In the genomic region with DNA sequence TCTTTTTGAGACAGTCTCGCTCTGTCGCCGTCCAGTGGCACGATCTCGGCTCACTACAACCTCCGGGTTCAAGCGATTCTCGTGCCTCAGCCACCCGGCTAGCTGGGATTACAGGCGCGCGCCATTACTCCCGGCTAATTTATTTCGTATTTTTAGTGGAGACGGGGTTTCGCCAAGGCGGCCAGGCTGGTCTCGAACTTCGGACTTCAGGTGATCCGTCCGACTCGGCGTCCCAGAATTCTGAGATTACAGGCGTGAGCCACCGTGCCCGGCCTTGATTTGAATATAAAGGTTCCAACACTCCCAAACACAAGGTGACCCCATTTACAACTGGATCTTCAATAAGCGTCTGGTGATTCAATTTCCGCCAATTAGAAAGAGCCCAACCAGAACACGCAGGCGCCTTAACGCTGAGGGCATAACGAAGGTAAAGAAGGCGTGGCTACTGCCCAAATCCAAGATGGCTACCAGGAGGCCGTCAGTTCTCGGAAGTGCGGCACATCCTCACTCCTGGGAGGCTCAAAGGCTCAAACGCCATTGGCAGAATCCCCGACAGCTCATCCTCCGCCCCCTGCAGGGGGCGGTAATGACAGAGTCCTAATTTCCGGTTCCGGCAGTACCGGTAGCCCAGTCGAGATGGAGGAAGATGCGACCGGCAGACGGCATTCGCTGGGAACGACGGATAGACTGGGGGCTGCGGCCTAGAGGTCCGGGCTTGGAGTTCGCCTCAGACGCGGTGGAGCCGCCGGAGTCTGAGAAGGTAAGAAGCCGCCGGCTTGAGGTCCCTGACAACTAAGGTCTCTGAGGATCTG, we compare ENCODE assay signal across 8 cellular contexts. TPM values are rescaled to one million over a fixed set of nuclear protein-coding genes. Genes with fewer than 3 reads are reported as not detected.
A peak's percentile ranks its signal among the peaks of the same experiment; 100 is the strongest.
DNase-seq lines count a peak whose midpoint lies in the region; ATAC-seq and TF ChIP-seq lines count a peak whose summit lies in the region.

A gene with protein sequence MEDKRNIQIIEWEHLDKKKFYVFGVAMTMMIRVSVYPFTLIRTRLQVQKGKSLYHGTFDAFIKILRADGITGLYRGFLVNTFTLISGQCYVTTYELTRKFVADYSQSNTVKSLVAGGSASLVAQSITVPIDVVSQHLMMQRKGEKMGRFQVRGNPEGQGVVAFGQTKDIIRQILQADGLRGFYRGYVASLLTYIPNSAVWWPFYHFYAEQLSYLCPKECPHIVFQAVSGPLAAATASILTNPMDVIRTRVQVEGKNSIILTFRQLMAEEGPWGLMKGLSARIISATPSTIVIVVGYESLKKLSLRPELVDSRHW (plus strand): TSS at position 617 of the 812 bp plus-strand sequence. CDS start 5,744 bp downstream, outside the sequence.

- peaks cover 41 to 58% of the 10 kb centered on the region in 2 donors for H3K4me1 Mint-ChIP-seq in immature natural killer cell

- peaks cover 0 to 8% (median 2%) of the 10 kb centered on the region in 3 donors for H3K27me3 Mint-ChIP-seq in immature natural killer cell (ENCODE audit: low read depth in 3 of 3)

- ATAC-seq in GM19023 (IDR thresholded peaks at IDR 0.05; ENCODE audit: unreplicated experiment), result peak; percentile 97
- ATAC-seq in HG03280 (IDR thresholded peaks at IDR 0.05; ENCODE audit: unreplicated experiment), result peak; percentile 97

- TF ChIP-seq CTCF in AG10803 (conservative IDR thresholded peaks at IDR 0.05; ENCODE audit: low read length), result peak; percentile 58

- no peaks in the 10 kb centered on the region for H3K9me3 Mint-ChIP-seq in immature natural killer cell

- peak within 1 kb of the TSS; percentile 92 to 98 (median 93) for H3K4me3 Mint-ChIP-seq in immature natural killer cell

- H3K36me3 Mint-ChIP-seq in immature natural killer cell, result peaks cover 0 to 4% (median 3%) of the 10 kb centered on the region in 3 donors

- H3K27ac Mint-ChIP-seq in immature natural killer cell, result peak within 1 kb of the TSS; percentile 89 to 94 (median 93)

- DNase-seq in AG10803 (ENCODE audit: low read depth), result peak; percentile 98
- DNase-seq in NCI-H345 treated with DMSO at 0.1 percent for 48 hours (lab: John Stamatoyannopoulos, UW; ENCODE audit: unreplicated experiment), result peak; percentile 100
- DNase-seq in activated CD4-positive, CD25-positive, alpha-beta regulatory T cell (lab: John Stamatoyannopoulos, UW), result peak; percentile 84 to 94 (median 92)
- DNase-seq in central memory CD4-positive, alpha-beta T cell, result peak; percentile 98
- peak; percentile 97 to 98 (median 98) for DNase-seq in immature natural killer cell
- peak; percentile 99 for DNase-seq in smooth muscle cell of the brain vasculature (ENCODE audit: low read depth, low spot score)

- H3K4me3 ChIP-seq in AG10803 (ENCODE audit: low read length), result peak within 1 kb of the TSS; percentile 80

RNA-seq across cellular contexts. Expression of the gene that starts here (rescaled TPM):
- 10 to 100 TPM in 2 of 3 donors, 1 to 10 TPM in 1; 5.5 to 21.5 (median 12.1) TPM for polyA plus RNA-seq in immature natural killer cell

Comparison
In these comparisons a context has a peak if more than half of its experiments do, and no peak if none do; other contexts are left out.
1. Peak in every context shown above with its lines: DNase-seq, ATAC-seq and H3K4me3 ChIP-seq.